1 cellular context compared by ENCODE assay signal in genomic region chr3:19725000-19725399, GRCh38.
TF ChIP-seq lines count a peak whose summit lies in the region.

No MANE protein-coding gene starts in this region.

TF ChIP-seq in HEK293, 187 proteins besides CTCF, POLR2A, EP300 and RAD21 (continued from another document):
- no peak for TF ChIP-seq ZNF521 (tag by site-specific recombination; IDR thresholded peaks at IDR 0.05)
- TF ChIP-seq SETDB1 (IDR thresholded peaks at IDR 0.05; ENCODE audit: insufficient read length, low read length), result peak; percentile 34
- peak; percentile 51; the same call in 1 of the 2 replicates for TF ChIP-seq ZNF549 (tag by site-specific recombination; IDR thresholded peaks at IDR 0.05)
TF ChIP-seq in HEK293: peak in this region for 2.
